ENCODE assay signal across 17 cellular contexts in the genomic region with DNA sequence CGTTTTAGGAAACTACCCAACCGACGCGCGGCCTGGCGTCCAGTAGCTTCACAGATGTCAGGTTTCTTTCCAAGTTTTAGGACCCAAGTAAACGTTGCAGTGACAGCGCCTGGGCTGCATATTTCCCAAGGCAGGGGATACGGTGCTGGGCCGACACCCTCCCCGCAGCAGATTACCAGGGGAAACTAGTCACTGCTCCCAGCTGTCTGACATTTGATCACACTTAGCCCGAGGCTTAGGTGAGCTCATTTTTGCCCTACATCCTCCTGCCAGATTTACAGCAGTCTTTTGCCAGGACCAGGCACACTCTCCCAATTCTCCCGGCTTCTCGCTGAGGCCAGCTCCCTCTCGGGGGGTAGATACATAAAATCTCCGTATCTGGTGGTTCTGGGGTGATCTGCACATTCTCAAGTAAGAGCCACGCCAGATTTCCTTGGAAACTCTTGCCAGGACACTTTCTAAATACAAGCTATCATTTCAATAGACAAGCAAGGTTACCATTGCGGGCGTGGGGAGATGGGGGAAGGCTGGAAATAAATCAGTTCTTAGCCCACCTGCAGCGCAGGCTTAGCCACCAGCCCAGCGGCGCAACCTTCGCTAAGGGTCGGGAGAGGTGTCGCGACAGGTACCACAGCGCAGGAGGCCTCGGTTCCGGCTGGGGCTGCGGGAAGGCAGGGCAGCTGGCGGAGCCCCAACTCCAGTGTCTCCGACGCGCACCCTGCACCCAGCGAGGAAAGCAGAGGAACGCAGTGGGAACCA. TPM values are rescaled to one million over a fixed set of nuclear protein-coding genes. Genes with fewer than 3 reads are reported as not detected.
DNase-seq lines count a peak whose midpoint lies in the region; ATAC-seq and TF ChIP-seq lines count a peak whose summit lies in the region.
"Had no signal": no experiment of that assay in that cellular context is flagged by ENCODE, and none has a peak within 500 bp of the region (broad histone marks: within the 10 kb centered on the region; RNA-seq: fewer than 3 reads in every experiment).

No MANE protein-coding gene starts in this region.

- peaks cover 99% of the 10 kb centered on the region for H3K27me3 ChIP-seq in HUES6 (ENCODE audit: control insufficient read depth, insufficient read depth, low read length)
- H3K27me3 ChIP-seq in WERI-Rb-1 (ENCODE audit: insufficient read depth, low read depth, severe bottlenecking), result peaks cover 83% of the 10 kb centered on the region
- H3K27me3 ChIP-seq: testis had no signal

- no peak for TF ChIP-seq CTCF in WERI-Rb-1 (IDR thresholded peaks at IDR 0.05; ENCODE audit: low read depth, low read length)

- H3K9me3 ChIP-seq in HUES6 (ENCODE audit: control insufficient read depth, insufficient read depth, low read depth, low read length) (no peaks in the 10 kb centered on the region), WERI-Rb-1 (ENCODE audit: severe bottlenecking) (peaks cover 8% of the 10 kb centered on the region)
- H3K9me3 ChIP-seq: testis had no signal

- peak overlapping the region; percentile 69 for H3K4me3 ChIP-seq in HUES6 (ENCODE audit: low read depth, low read length)
- no peak overlapping the region for H3K4me3 ChIP-seq in WERI-Rb-1 (ENCODE audit: low read depth, low read length)
- H3K4me3 ChIP-seq: coronary artery, testis had no signal

- H3K9ac ChIP-seq in HUES6 (ENCODE audit: low read length), result peak overlapping the region; percentile 74

- H3K4me1 ChIP-seq in HUES6 (ENCODE audit: control insufficient read depth, insufficient read depth, low read length), result peaks cover 33% of the 10 kb centered on the region
- H3K4me1 ChIP-seq: testis had no signal

- no peak overlapping the region for H3K27ac ChIP-seq in HUES6 (ENCODE audit: low read depth, low read length)
- no peak overlapping the region for H3K27ac ChIP-seq in WERI-Rb-1
- H3K27ac ChIP-seq: coronary artery, testis had no signal

- H3K36me3 ChIP-seq in HUES6 (ENCODE audit: control insufficient read depth, insufficient read depth, low read length) (no peaks in the 10 kb centered on the region), WERI-Rb-1 (no peaks in the 10 kb centered on the region)

- no peak for ATAC-seq in HG03354 (IDR thresholded peaks at IDR 0.05; ENCODE audit: poor library complexity, severe bottlenecking, unreplicated experiment)
- ATAC-seq: activated CD4-positive, CD25-positive, alpha-beta regulatory T cell treated with anti-CD3 and anti-CD28 coated beads, Interleukin-2, amount 50 U/mL, for 24 hours; left colon had no signal

- DNase-seq in ELR (ENCODE audit: low read depth) (peak; percentile 72), ecto neural progenitor cell (ENCODE audit: low spot score) (peak; percentile 44), myocyte (ENCODE audit: low read depth) (peak; percentile 18), WERI-Rb-1 (no peak), NAMALWA (ENCODE audit: low spot score) (no peak), NCI-H2029 (lab: John Stamatoyannopoulos, UW) (no peak)
- DNase-seq: activated gamma-delta T cell, left colon, NCI-H1930, NCI-H69, RPMI8226, testis had no signal

RNA-seq across cellular contexts. Expression of gene SOX3, which starts 2.5 kb away (rescaled TPM):
- not detected in 2 replicates for total RNA-seq in myocyte
- polyA plus RNA-seq in myocyte (2012), result not detected
- total RNA-seq: HT-29, left colon had no signal

Comparison
In these comparisons a context has a peak if more than half of its experiments do, and no peak if none do; other contexts are left out.
1. DNase-seq: peak in ELR (single experiment), ecto neural progenitor cell (single experiment) and myocyte (single experiment); none in WERI-Rb-1 (single experiment), NAMALWA (single experiment) and NCI-H2029 (single experiment).